Comparison of ENCODE assay signal across 13 cellular contexts in the genomic region with DNA sequence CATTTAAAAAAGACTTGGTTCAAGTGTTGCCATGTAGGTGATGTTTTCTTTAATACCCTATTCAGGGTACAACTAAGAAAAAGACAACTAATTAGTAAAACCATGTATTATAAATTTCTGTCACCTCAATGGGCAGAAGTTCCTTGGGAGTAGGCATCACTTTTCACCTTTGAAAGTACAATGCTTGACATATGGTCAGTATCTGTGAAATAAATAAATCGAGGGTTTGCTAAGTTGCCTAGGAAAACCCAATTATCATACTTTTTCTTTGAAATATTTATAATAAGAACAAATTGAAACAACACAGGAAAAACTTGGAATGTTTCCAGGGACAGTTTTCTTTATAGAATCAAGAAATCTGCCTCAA. TPM values are rescaled to one million over a fixed set of nuclear protein-coding genes. Genes with fewer than 3 reads are reported as not detected.
DNase-seq lines count a peak whose midpoint lies in the region; ATAC-seq and TF ChIP-seq lines count a peak whose summit lies in the region.
"Had no signal": no experiment of that assay in that cellular context is flagged by ENCODE, and none has a peak within 500 bp of the region (broad histone marks: within the 10 kb centered on the region; RNA-seq: fewer than 3 reads in every experiment).

No MANE protein-coding gene starts in this region.

- no peak for TF ChIP-seq RAD21 in SK-N-SH (IDR thresholded peaks at IDR 0.05; ENCODE audit: low read length)

- ATAC-seq in SK-N-SH treated with all-trans-retinoic acid at 6 μM for 48 hours = no peak
- ATAC-seq in upper lobe of right lung = no peak
- ATAC-seq in HG02840 (IDR thresholded peaks at IDR 0.05; ENCODE audit: low FRiP score, unreplicated experiment) = no peak
- ATAC-seq: effector memory CD8-positive, alpha-beta T cell had no signal

- peak overlapping the region; percentile 83 for H3K27ac Mint-ChIP-seq in mesothelial cell of epicardium
- H3K27ac Mint-ChIP-seq: effector memory CD8-positive, alpha-beta T cell had no signal

- TF ChIP-seq EP300 in SK-N-SH (IDR thresholded peaks at IDR 0.05; ENCODE audit: borderline replicate concordance in 1 of 2, low read depth in 1 of 2, low read length in 1 of 2) = no peak

- peak overlapping the region; percentile 7; the same call in 1 of the 2 replicates for H3K9ac ChIP-seq in SK-N-SH

- H3K4me1 Mint-ChIP-seq in mesothelial cell of epicardium = peaks cover 66% of the 10 kb centered on the region

- H3K27me3 ChIP-seq in SK-N-SH (ENCODE audit: insufficient read depth) (no peaks in the 10 kb centered on the region), upper lobe of right lung (no peaks in the 10 kb centered on the region)

- H3K79me2 ChIP-seq in SK-N-SH (ENCODE audit: insufficient read depth) = peaks cover 73% of the 10 kb centered on the region

- H3K9me3 ChIP-seq in SK-N-SH (no peaks in the 10 kb centered on the region), upper lobe of right lung (no peaks in the 10 kb centered on the region)

- CTCF ChIA-PET in SK-N-SH (lab: Yijun Ruan, JAX) = no interaction called here

- WGBS in SK-N-SH (ENCODE audit: low lambda C conversion rate) = 51% methylated on average over 1 of the region's 1 CpG

- H3F3A ChIP-seq in SK-N-SH (replicated peaks; ENCODE audit: insufficient read depth) = peaks cover 24% of the 10 kb centered on the region

- TF ChIP-seq CTCF in SK-N-SH (IDR thresholded peaks at IDR 0.05) = no peak
- no peak for TF ChIP-seq CTCF in mesothelial cell of epicardium (IDR thresholded peaks at IDR 0.05; ENCODE audit: unreplicated experiment)
- no peak for TF ChIP-seq CTCF in upper lobe of right lung (IDR thresholded peaks at IDR 0.05)

- no peak overlapping the region for H2AFZ ChIP-seq in SK-N-SH (ENCODE audit: low read depth)

- no peaks in the 10 kb centered on the region for H3K9me3 Mint-ChIP-seq in mesothelial cell of epicardium
- H3K9me3 Mint-ChIP-seq: effector memory CD8-positive, alpha-beta T cell had no signal

- H3K4me3 Mint-ChIP-seq in mesothelial cell of epicardium = no peak overlapping the region
- H3K4me3 Mint-ChIP-seq: effector memory CD8-positive, alpha-beta T cell had no signal

- peaks cover 9% of the 10 kb centered on the region for H3K36me3 Mint-ChIP-seq in mesothelial cell of epicardium

- H3K36me3 ChIP-seq in SK-N-SH (replicated peaks in 1 of 2; ENCODE audit: control insufficient read depth in 1 of 2, insufficient read depth in 2 of 2, low read length in 1 of 2) = no peaks in the 10 kb centered on the region
- H3K36me3 ChIP-seq in upper lobe of right lung = no peaks in the 10 kb centered on the region

- peak overlapping the region; percentile 74 to 87; a peak in 3 of 4 replicates for H3K27ac ChIP-seq in SK-N-SH (ENCODE audit: low read depth in 2 of 2, low read length in 1 of 2)
- H3K27ac ChIP-seq in caudate nucleus (ENCODE audit: low read depth, low read length) = peak overlapping the region; percentile 53
- peak overlapping the region; percentile 58 for H3K27ac ChIP-seq in upper lobe of right lung

- peaks cover 13 to 60% of the 10 kb centered on the region in 2 experiments for H3K4me1 ChIP-seq in SK-N-SH (ENCODE audit: control insufficient read depth in 1 of 2, insufficient read depth in 2 of 2, low read depth in 1 of 2, low read length in 1 of 2)
- H3K4me1 ChIP-seq in upper lobe of right lung = peaks cover 62% of the 10 kb centered on the region

- POLR2A ChIA-PET in SK-N-SH (lab: Yijun Ruan, JAX) = no interaction called here

- no peaks in the 10 kb centered on the region for H3K27me3 Mint-ChIP-seq in mesothelial cell of epicardium (ENCODE audit: low read depth)

- H3K4me2 ChIP-seq in SK-N-SH = peak overlapping the region; percentile 64

- DNase-seq in SK-N-SH = no peak
- DNase-seq in caudate nucleus (lab: John Stamatoyannopoulos, UW) = no peak
- no peak for DNase-seq in mesothelial cell of epicardium (ENCODE audit: low spot score in 2 of 2, unreplicated experiment in 2 of 2)
- no peak for DNase-seq in upper lobe of right lung
- DNase-seq in central memory CD4-positive, alpha-beta T cell = no peak
- DNase-seq in SW480 (ENCODE audit: low spot score) = no peak
- DNase-seq: effector memory CD8-positive, alpha-beta T cell; GOT3; NCI-H1417 treated with DMSO at 0.1 percent for 48 hours; NCI-H510A treated with DMSO at 0.1 percent for 48 hours; substantia nigra had no signal

- no peaks in the 10 kb centered on the region for H4K20me1 ChIP-seq in SK-N-SH (ENCODE audit: insufficient read depth)

- intact Hi-C loops in upper lobe of right lung (cut with DNase I) = no loop called here

- no peak overlapping the region for H3K4me3 ChIP-seq in SK-N-SH (ENCODE audit: low read depth in 2 of 2, low read length in 1 of 2)
- no peak overlapping the region for H3K4me3 ChIP-seq in upper lobe of right lung

- H3K9me2 ChIP-seq in SK-N-SH = no peaks in the 10 kb centered on the region

TF ChIP-seq in SK-N-SH, 30 proteins besides CTCF, POLR2A, EP300 and RAD21:
- no peak for TF ChIP-seq GABPA (IDR thresholded peaks at IDR 0.05; ENCODE audit: low read depth)

TF ChIP-seq in SK-N-SH treated with all-trans-retinoic acid at 6 μM for 48 hours, 23 proteins besides CTCF, POLR2A, EP300 and RAD21 (continues in another document):
- TF ChIP-seq, protein P1, sequence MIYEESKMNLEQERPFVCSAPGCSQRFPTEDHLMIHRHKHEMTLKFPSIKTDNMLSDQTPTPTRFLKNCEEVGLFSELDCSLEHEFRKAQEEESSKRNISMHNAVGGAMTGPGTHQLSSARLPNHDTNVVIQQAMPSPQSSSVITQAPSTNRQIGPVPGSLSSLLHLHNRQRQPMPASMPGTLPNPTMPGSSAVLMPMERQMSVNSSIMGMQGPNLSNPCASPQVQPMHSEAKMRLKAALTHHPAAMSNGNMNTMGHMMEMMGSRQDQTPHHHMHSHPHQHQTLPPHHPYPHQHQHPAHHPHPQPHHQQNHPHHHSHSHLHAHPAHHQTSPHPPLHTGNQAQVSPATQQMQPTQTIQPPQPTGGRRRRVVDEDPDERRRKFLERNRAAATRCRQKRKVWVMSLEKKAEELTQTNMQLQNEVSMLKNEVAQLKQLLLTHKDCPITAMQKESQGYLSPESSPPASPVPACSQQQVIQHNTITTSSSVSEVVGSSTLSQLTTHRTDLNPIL (CRISPR knock-in tag; IDR thresholded peaks at IDR 0.05; ENCODE audit: low read depth) = no peak
- TF ChIP-seq BACH2 (CRISPR knock-in tag; IDR thresholded peaks at IDR 0.05; ENCODE audit: borderline replicate concordance) (no peak), ZNF8 (CRISPR knock-in tag; IDR thresholded peaks at IDR 0.05) (no peak), ESRRG (CRISPR knock-in tag; IDR thresholded peaks at IDR 0.05) (no peak), TOX (CRISPR knock-in tag; IDR thresholded peaks at IDR 0.05; ENCODE audit: borderline replicate concordance) (no peak), ZFP3 (CRISPR knock-in tag; IDR thresholded peaks at IDR 0.05) (no peak), ZC3H10 (CRISPR knock-in tag; IDR thresholded peaks at IDR 0.05) (no peak), CSDC2 (CRISPR knock-in tag; IDR thresholded peaks at IDR 0.05) (no peak), ZNF70 (CRISPR knock-in tag; IDR thresholded peaks at IDR 0.05) (no peak), ZFP30 (CRISPR knock-in tag; IDR thresholded peaks at IDR 0.05) (no peak)
- TF ChIP-seq, protein P2, sequence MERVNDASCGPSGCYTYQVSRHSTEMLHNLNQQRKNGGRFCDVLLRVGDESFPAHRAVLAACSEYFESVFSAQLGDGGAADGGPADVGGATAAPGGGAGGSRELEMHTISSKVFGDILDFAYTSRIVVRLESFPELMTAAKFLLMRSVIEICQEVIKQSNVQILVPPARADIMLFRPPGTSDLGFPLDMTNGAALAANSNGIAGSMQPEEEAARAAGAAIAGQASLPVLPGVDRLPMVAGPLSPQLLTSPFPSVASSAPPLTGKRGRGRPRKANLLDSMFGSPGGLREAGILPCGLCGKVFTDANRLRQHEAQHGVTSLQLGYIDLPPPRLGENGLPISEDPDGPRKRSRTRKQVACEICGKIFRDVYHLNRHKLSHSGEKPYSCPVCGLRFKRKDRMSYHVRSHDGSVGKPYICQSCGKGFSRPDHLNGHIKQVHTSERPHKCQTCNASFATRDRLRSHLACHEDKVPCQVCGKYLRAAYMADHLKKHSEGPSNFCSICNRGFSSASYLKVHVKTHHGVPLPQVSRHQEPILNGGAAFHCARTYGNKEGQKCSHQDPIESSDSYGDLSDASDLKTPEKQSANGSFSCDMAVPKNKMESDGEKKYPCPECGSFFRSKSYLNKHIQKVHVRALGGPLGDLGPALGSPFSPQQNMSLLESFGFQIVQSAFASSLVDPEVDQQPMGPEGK (CRISPR knock-in tag; IDR thresholded peaks at IDR 0.05; ENCODE audit: borderline replicate concordance) = no peak
- TF ChIP-seq, protein P3, sequence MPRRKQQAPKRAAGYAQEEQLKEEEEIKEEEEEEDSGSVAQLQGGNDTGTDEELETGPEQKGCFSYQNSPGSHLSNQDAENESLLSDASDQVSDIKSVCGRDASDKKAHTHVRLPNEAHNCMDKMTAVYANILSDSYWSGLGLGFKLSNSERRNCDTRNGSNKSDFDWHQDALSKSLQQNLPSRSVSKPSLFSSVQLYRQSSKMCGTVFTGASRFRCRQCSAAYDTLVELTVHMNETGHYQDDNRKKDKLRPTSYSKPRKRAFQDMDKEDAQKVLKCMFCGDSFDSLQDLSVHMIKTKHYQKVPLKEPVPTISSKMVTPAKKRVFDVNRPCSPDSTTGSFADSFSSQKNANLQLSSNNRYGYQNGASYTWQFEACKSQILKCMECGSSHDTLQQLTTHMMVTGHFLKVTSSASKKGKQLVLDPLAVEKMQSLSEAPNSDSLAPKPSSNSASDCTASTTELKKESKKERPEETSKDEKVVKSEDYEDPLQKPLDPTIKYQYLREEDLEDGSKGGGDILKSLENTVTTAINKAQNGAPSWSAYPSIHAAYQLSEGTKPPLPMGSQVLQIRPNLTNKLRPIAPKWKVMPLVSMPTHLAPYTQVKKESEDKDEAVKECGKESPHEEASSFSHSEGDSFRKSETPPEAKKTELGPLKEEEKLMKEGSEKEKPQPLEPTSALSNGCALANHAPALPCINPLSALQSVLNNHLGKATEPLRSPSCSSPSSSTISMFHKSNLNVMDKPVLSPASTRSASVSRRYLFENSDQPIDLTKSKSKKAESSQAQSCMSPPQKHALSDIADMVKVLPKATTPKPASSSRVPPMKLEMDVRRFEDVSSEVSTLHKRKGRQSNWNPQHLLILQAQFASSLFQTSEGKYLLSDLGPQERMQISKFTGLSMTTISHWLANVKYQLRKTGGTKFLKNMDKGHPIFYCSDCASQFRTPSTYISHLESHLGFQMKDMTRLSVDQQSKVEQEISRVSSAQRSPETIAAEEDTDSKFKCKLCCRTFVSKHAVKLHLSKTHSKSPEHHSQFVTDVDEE (CRISPR knock-in tag; IDR thresholded peaks at IDR 0.05) = no peak

RNA-seq across cellular contexts. Expression of gene FGD6, which starts 13.8 kb away (rescaled TPM):
- 2.8 and 3.8 TPM in 2 replicates for polyA plus RNA-seq in SK-N-SH (2012; rRNA removed)
- polyA plus RNA-seq in SK-N-SH (2012; cell fraction: cytosol; rRNA removed) = 2.4 and 2.7 TPM in 2 replicates
- polyA plus RNA-seq in SK-N-SH (2012; cell fraction: nucleus; rRNA removed) = 3.9 and 9.8 TPM in 2 replicates
- total RNA-seq in mesothelial cell of epicardium (17.5 to 18.2 TPM (median 18.0 TPM) in 3 replicates), upper lobe of right lung (28.8 TPM)

RNA-seq across cellular contexts. Expression of gene VEZT, which starts 14.1 kb away (rescaled TPM):
- polyA plus RNA-seq in SK-N-SH (2012; rRNA removed) = 41.2 and 55.0 TPM in 2 replicates
- 58.3 and 62.7 TPM in 2 replicates for polyA plus RNA-seq in SK-N-SH (2012; cell fraction: cytosol; rRNA removed)
- 20.6 and 53.6 TPM in 2 replicates for polyA plus RNA-seq in SK-N-SH (2012; cell fraction: nucleus; rRNA removed)
- 107 to 110 TPM (median 107 TPM) in 3 replicates for total RNA-seq in mesothelial cell of epicardium
- total RNA-seq in upper lobe of right lung = 69.9 TPM
